21 cellular contexts compared by ENCODE assay signal in genomic region chr5:128924299-128924698, GRCh38. TPM values are rescaled to one million over a fixed set of nuclear protein-coding genes. Genes with fewer than 3 reads are reported as not detected.
"Had no signal": no experiment of that assay in that cellular context is flagged by ENCODE, and none has a peak within 500 bp of the region (broad histone marks: within the 10 kb centered on the region; RNA-seq: fewer than 3 reads in every experiment).

No MANE protein-coding gene starts in this region.

- H3K27me3 ChIP-seq: MG63, SJCRH30 had no signal

- H3K9me3 ChIP-seq: MG63, SJCRH30 had no signal

- ATAC-seq: HepG2 had no signal

- H3K36me3 ChIP-seq: MG63, SJCRH30 had no signal

- H3K4me3 ChIP-seq: MG63, SJCRH30 had no signal

- DNase-seq: IMR-90, Karpas-422, KG1, MG63, NCI-H1092, NCI-H1105 treated with DMSO at 0.1 percent for 48 hours, NCI-H1436, NCI-H187, NCI-H2029, NCI-H2081 treated with DMSO at 0.1 percent for 48 hours, NCI-H2171, NCI-H226, NCI-H446, NCI-H510A, NCI-H524 treated with DMSO at 0.1 percent for 48 hours, NCI-H69, NCI-H774, RPMI8226, SHP77 treated with DMSO at 0.1 percent for 48 hours, SJCRH30 had no signal

- H3K27ac ChIP-seq: SJCRH30 had no signal

RNA-seq across cellular contexts. Expression of gene SLC27A6, which starts 41.0 kb away (rescaled TPM):
- total RNA-seq: HepG2 had no signal
- polyA plus RNA-seq: HepG2 had no signal
